In genomic region chr19:2713170-2713569, GRCh38 we compare ENCODE assay signal across 3 cellular contexts. TPM values are rescaled to one million over a fixed set of nuclear protein-coding genes. Genes with fewer than 3 reads are reported as not detected.
"Had no signal": no experiment of that assay in that cellular context is flagged by ENCODE, and none has a peak within 500 bp of the region (broad histone marks: within the 10 kb centered on the region; RNA-seq: fewer than 3 reads in every experiment).

No MANE protein-coding gene starts in this region.

RNA-seq across cellular contexts. Expression of gene DIRAS1, which starts 8.0 kb away (rescaled TPM):
- total RNA-seq: activated naive CD8-positive, alpha-beta T cell treated with anti-CD3 and anti-CD28 coated beads, Interleukin-2, amount 10 ng/mL, durations not matched to agents 7 days and 5 days; activated T-helper 1 cell treated with anti-CD3 and anti-CD28 coated beads, Interleukin-12 subunit alpha, Interleukin-12 subunit beta, Interleukin-2, Interleukin-4 antibody, amounts not matched to agents 30 ng/mL and 10 ng/mL and 1 ng/mL, durations not matched to agents 14 hours and 24 hours and 36 hours; ascending aorta had no signal
